In the genomic region with DNA sequence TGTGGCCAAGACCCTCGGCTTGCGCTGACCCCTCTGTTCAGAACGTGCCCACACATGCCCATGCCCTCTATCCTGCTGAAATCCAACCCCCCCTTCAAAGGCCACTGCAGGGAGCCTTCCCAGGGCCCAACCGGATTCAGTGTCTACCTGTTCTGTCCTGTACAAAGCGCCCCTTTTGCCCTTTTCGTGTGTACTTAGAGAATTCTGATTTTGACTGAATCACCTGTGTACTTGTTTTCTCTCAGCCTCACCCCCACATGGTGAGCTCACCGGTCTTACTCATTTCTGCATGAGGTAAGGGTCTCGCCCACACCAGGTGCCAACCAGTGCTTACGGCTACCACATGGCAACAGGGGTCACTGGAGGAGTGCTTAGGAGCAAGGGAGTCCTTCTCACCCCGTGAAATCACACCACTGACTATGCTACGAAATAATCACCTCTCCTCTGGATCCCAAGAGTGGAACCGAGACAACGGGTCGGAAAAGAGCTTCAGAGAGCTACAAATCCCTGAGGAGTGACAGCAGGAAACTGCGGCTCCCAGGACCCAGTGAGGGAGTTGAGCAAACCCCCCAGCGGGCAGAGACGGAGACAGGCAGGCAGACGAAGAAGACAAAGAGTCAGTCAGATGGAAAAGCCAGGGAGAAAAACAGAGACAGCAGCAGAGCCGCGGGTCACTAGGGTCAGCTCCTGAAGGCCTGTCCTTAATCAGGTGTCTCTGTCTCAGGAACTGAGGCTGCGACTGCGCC, we compare ENCODE assay signal across 8 cellular contexts. TPM values are rescaled to one million over a fixed set of nuclear protein-coding genes. Genes with fewer than 3 reads are reported as not detected.
DNase-seq lines count a peak whose midpoint lies in the region; ATAC-seq and TF ChIP-seq lines count a peak whose summit lies in the region.

No MANE protein-coding gene starts in this region.

- H3K9me3 Mint-ChIP-seq in activated B cell treated with CpG ODN at 0.5 μM for 24 hours = no peaks in the 10 kb centered on the region

- H3K9me3 ChIP-seq in spleen = no peaks in the 10 kb centered on the region

- intact Hi-C loops in activated B cell treated with CpG ODN at 0.5 μM for 24 hours (cut with micrococcal nuclease) = loop anchor here (1.0 kb wide), 6 partner anchors 34 to 215 kb away; partner anchors contain the start of gene CHTOP
- intact Hi-C loops in spleen (cut with DNase I; ENCODE audit: low total_unique reads) = loop anchor here (1.0 to 10.0 kb wide), 3 partner anchors 35 to 213 kb away; partner anchors contain the start of gene S100A9

- H3K4me3 ChIP-seq in fibroblast of mammary gland (ENCODE audit: control insufficient read depth, low read depth, low read length) (peak overlapping the region; percentile 10), spleen (peak overlapping the region in 1 of 8 donors; percentile 47)

- 83 to 91% (median 85%) methylated on average over 22 of the region's 22 CpGs for WGBS in spleen, 5 donors

- H3K27me3 ChIP-seq in spleen (replicated peaks in 1 of 7) = no peaks in the 10 kb centered on the region

- no peaks in the 10 kb centered on the region for H3K36me3 Mint-ChIP-seq in activated B cell treated with CpG ODN at 0.5 μM for 24 hours (ENCODE audit: low read depth)

- TF ChIP-seq POLR2A in spleen (IDR thresholded peaks at IDR 0.05) = no peak

- H3K27ac ChIP-seq in spleen = peak overlapping the region in 3 of 8 donors; percentile 29 to 93 (median 88)

- CTCF ChIA-PET in activated B cell treated with CpG ODN at 0.5 μM for 24 hours (lab: Charles Lee) = interaction anchor here (0.8 to 6.3 kb wide), 19 partner anchors 17 to 217 kb away, joined by 3 to 119 read pairs (median 4); partner anchors contain the start of genes CHTOP, S100A4, S100A5 and S100A6

- H3K4me1 ChIP-seq in spleen = peaks cover 27 to 62% (median 44%) of the 10 kb centered on the region in 6 donors

- DNase-seq in NK-92 treated with Interleukin-12 subunit alpha and Interleukin-12 subunit beta, amount 100 ng/mL, for 24 hours (lab: John Stamatoyannopoulos, UW) = peak; percentile 16
- DNase-seq in NK-92 (lab: John Stamatoyannopoulos, UW; ENCODE audit: unreplicated experiment) (no peak), activated B cell treated with CpG ODN at 0.5 μM for 24 hours (no peak), fibroblast of mammary gland (ENCODE audit: low read depth) (peak; percentile 82), spleen (peak; percentile 62), foreskin melanocyte (no peak), HCEC 1CT (no peak)

- TF ChIP-seq CTCF in activated B cell treated with CpG ODN at 0.5 μM for 24 hours (IDR thresholded peaks at IDR 0.05) = no peak
- no peak for TF ChIP-seq CTCF in fibroblast of mammary gland (conservative IDR thresholded peaks at IDR 0.05; ENCODE audit: control insufficient read depth, insufficient read depth, low read depth, low read length)
- TF ChIP-seq CTCF in spleen (IDR thresholded peaks at IDR 0.05 in 8 of 11, conservative IDR thresholded peaks at IDR 0.05 in 3 of 11) = no peak

- H3K27me3 Mint-ChIP-seq in activated B cell treated with CpG ODN at 0.5 μM for 24 hours = peaks cover 6% of the 10 kb centered on the region

- H3K4me1 Mint-ChIP-seq in activated B cell treated with CpG ODN at 0.5 μM for 24 hours = peaks cover 42% of the 10 kb centered on the region

- H3K36me3 ChIP-seq in spleen = no peaks in the 10 kb centered on the region

- peak overlapping the region; percentile 59 for H3K27ac Mint-ChIP-seq in activated B cell treated with CpG ODN at 0.5 μM for 24 hours

- no peak overlapping the region for H3K4me3 Mint-ChIP-seq in activated B cell treated with CpG ODN at 0.5 μM for 24 hours

- ATAC-seq in activated B cell treated with CpG ODN at 0.5 μM for 24 hours (ENCODE audit: low read depth) = no peak
- ATAC-seq in HG02973 (IDR thresholded peaks at IDR 0.05; ENCODE audit: unreplicated experiment) = no peak

- POLR2A ChIA-PET in activated B cell treated with CpG ODN at 0.5 μM for 24 hours (lab: Charles Lee) = interaction anchor here (0.9 to 3.9 kb wide), 5 partner anchors 23 to 67 kb away, joined by 4 to 44 read pairs (median 10); partner anchors contain the start of genes CHTOP, S100A4 and S100A6

RNA-seq across cellular contexts. Expression of gene S100A2, which starts 2.1 kb away (rescaled TPM):
- total RNA-seq in activated B cell treated with CpG ODN at 0.5 μM for 24 hours (2.0 and 4.4 TPM in 2 replicates), spleen (under 1 TPM in 2 of 7 donors, not detected in 5; 0.60 to 0.97 TPM)
- polyA plus RNA-seq in spleen = 1 to 10 TPM in 2 of 3 donors, under 1 TPM in 1; 0.61 to 5.2 (median 2.8) TPM

RNA-seq across cellular contexts. Expression of gene S100A3, which starts 18.7 kb away (rescaled TPM):
- total RNA-seq in activated B cell treated with CpG ODN at 0.5 μM for 24 hours (not detected in 2 replicates), spleen (1 to 10 TPM in 2 of 7 donors, under 1 TPM in 1, not detected in 4; 0.44 to 1.3 (median 1.0) TPM)
- polyA plus RNA-seq in spleen = 1 to 10 TPM; 1.1 to 2.6 (median 2.2) TPM

RNA-seq across cellular contexts. Expression of gene S100A4, which starts 22.2 kb away (rescaled TPM):
- total RNA-seq in activated B cell treated with CpG ODN at 0.5 μM for 24 hours (315 and 398 TPM in 2 replicates), spleen (100 to 1,000 TPM; 161 to 521 (median 309) TPM)
- 100 to 1,000 TPM; 309 to 755 (median 572) TPM for polyA plus RNA-seq in spleen

RNA-seq across cellular contexts. Expression of gene S100A5, which starts 27.1 kb away (rescaled TPM):
- 0.51 TPM in 1 of 2 replicates, not detected in the other for total RNA-seq in activated B cell treated with CpG ODN at 0.5 μM for 24 hours
- total RNA-seq in spleen = 1 to 10 TPM in 1 of 7 donors, not detected in 6; 2.8 TPM
- under 1 TPM in 2 of 3 donors, not detected in 1; 0.32 to 0.46 TPM for polyA plus RNA-seq in spleen

RNA-seq across cellular contexts. Expression of gene S100A6, which starts 32.0 kb away (rescaled TPM):
- total RNA-seq in activated B cell treated with CpG ODN at 0.5 μM for 24 hours (166 and 186 TPM in 2 replicates), spleen (100 to 1,000 TPM; 121 to 403 (median 193) TPM)
- polyA plus RNA-seq in spleen = 100 to 1,000 TPM; 578 to 779 (median 653) TPM

Comparison
In these comparisons a context has a peak if more than half of its experiments do, and no peak if none do; other contexts are left out.
1. DNase-seq: peak in NK-92 treated with Interleukin-12 subunit alpha and Interleukin-12 subunit beta, amount 100 ng/mL, for 24 hours (single experiment), fibroblast of mammary gland (single experiment) and spleen (single experiment); none in NK-92 (single experiment), activated B cell treated with CpG ODN at 0.5 μM for 24 hours (single experiment), foreskin melanocyte (single experiment) and HCEC 1CT (single experiment).